In genomic region chr19:1214299-1214861, GRCh38 we compare ENCODE assay signal across 8 cellular contexts. TPM values are rescaled to one million over a fixed set of nuclear protein-coding genes. Genes with fewer than 3 reads are reported as not detected.
DNase-seq lines count a peak whose midpoint lies in the region; ATAC-seq and TF ChIP-seq lines count a peak whose summit lies in the region.
"Had no signal": no experiment of that assay in that cellular context is flagged by ENCODE, and none has a peak within 500 bp of the region (broad histone marks: within the 10 kb centered on the region; RNA-seq: fewer than 3 reads in every experiment).

No MANE protein-coding gene starts in this region.

- no peaks in the 10 kb centered on the region for H3K27me3 ChIP-seq in heart right ventricle

- no peaks in the 10 kb centered on the region for H3K9me3 Mint-ChIP-seq in T-helper 2 cell treated with Interferon-gamma antibody and Interleukin-4, amounts not matched to agents 5 μg/mL and 100 μg/mL, for 36 hours

- peak overlapping the region; percentile 74 to 94 (median 92) for H3K27ac ChIP-seq in heart right ventricle
- peak overlapping the region; percentile 70 for H3K27ac ChIP-seq in temporal lobe (ENCODE audit: low read depth, low read length)

- ATAC-seq in heart right ventricle (peak in 2 of 8 donors; percentile 1 to 28), HG03342 (IDR thresholded peaks at IDR 0.05; ENCODE audit: unreplicated experiment) (no peak)

- H3K9me3 ChIP-seq in heart right ventricle, result no peaks in the 10 kb centered on the region

- TF ChIP-seq CTCF in heart right ventricle (IDR thresholded peaks at IDR 0.05), result no peak

- 53 to 55% methylated on average over 20 to 21 of the region's 21 CpGs for WGBS in heart right ventricle, 2 donors

- DNase-seq in T-helper 2 cell treated with Interferon-gamma antibody and Interleukin-4, amounts not matched to agents 5 μg/mL and 100 μg/mL, for 36 hours (ENCODE audit: low spot score), result no peak
- DNase-seq in T-helper 2 cell, result no peak
- no peak for DNase-seq in heart right ventricle
- no peak for DNase-seq in effector CD4-positive, alpha-beta T cell
- DNase-seq: NCI-H1048 had no signal

- H3K27me3 Mint-ChIP-seq in T-helper 2 cell treated with Interferon-gamma antibody and Interleukin-4, amounts not matched to agents 5 μg/mL and 100 μg/mL, for 36 hours (ENCODE audit: low read depth), result no peaks in the 10 kb centered on the region

- peak overlapping the region in 8 of 10 donors; percentile 7 to 30 (median 22) for H3K4me3 ChIP-seq in heart right ventricle

- peaks cover 54 to 99% (median 89%) of the 10 kb centered on the region in 9 donors for H3K4me1 ChIP-seq in heart right ventricle

- H3K4me3 Mint-ChIP-seq in T-helper 2 cell treated with Interferon-gamma antibody and Interleukin-4, amounts not matched to agents 5 μg/mL and 100 μg/mL, for 36 hours, result peak overlapping the region; percentile 83

- peaks cover 15% of the 10 kb centered on the region for H3K36me3 Mint-ChIP-seq in T-helper 2 cell treated with Interferon-gamma antibody and Interleukin-4, amounts not matched to agents 5 μg/mL and 100 μg/mL, for 36 hours (ENCODE audit: low read depth)

- peaks cover 28% of the 10 kb centered on the region for H3K4me1 Mint-ChIP-seq in T-helper 2 cell treated with Interferon-gamma antibody and Interleukin-4, amounts not matched to agents 5 μg/mL and 100 μg/mL, for 36 hours (ENCODE audit: low read depth)

- H3K27ac Mint-ChIP-seq in T-helper 2 cell treated with Interferon-gamma antibody and Interleukin-4, amounts not matched to agents 5 μg/mL and 100 μg/mL, for 36 hours, result peak overlapping the region; percentile 96

- intact Hi-C loops in heart right ventricle (cut with DNase I), result no loop called here

- H3K36me3 ChIP-seq in heart right ventricle, result peaks cover 0 to 29% (median 6%) of the 10 kb centered on the region in 9 donors

RNA-seq across cellular contexts. Expression of gene STK11, which starts 8.8 kb away (rescaled TPM):
- total RNA-seq in heart right ventricle, result 10 to 100 TPM; 43.7 to 71.6 (median 46.6) TPM
- polyA plus RNA-seq in heart right ventricle, result 10 to 100 TPM; 41.1 to 70.4 TPM
- total RNA-seq in temporal lobe, result 30.0 TPM

RNA-seq across cellular contexts. Expression of gene CBARP, which starts 23.4 kb away (rescaled TPM):
- 1 to 10 TPM in 9 of 10 donors, under 1 TPM in 1; 0.96 to 2.2 (median 1.4) TPM for total RNA-seq in heart right ventricle
- 1 to 10 TPM in 1 of 2 donors, under 1 TPM in 1; 0.73 to 1.3 TPM for polyA plus RNA-seq in heart right ventricle
- 6.4 TPM for total RNA-seq in temporal lobe
- total RNA-seq: mononuclear cell had no signal

RNA-seq across cellular contexts. Expression of gene ATP5F1D, which starts 27.2 kb away (rescaled TPM):
- 100 to 1,000 TPM; 491 to 770 (median 553) TPM for total RNA-seq in heart right ventricle
- polyA plus RNA-seq in heart right ventricle, result 1,000 to 10,000 TPM in 1 of 2 donors, 100 to 1,000 TPM in 1; 821 to 2,879 TPM
- total RNA-seq in temporal lobe, result 27.5 TPM

RNA-seq across cellular contexts. Expression of gene MIDN, which starts 34.0 kb away (rescaled TPM):
- total RNA-seq in heart right ventricle (100 to 1,000 TPM in 2 of 10 donors, 10 to 100 TPM in 8; 45.9 to 236 (median 68.5) TPM), temporal lobe (22.6 TPM)
- polyA plus RNA-seq in heart right ventricle, result 10 to 100 TPM; 22.7 to 48.6 TPM

RNA-seq across cellular contexts. Expression of gene SBNO2, which starts 40.3 kb away (rescaled TPM):
- 10 to 100 TPM; 12.6 to 61.3 (median 16.1) TPM for total RNA-seq in heart right ventricle
- 10 to 100 TPM; 12.6 to 18.7 TPM for polyA plus RNA-seq in heart right ventricle
- 5.2 TPM for total RNA-seq in temporal lobe

Comparison
In these comparisons a context has a peak if more than half of its experiments do, and no peak if none do; other contexts are left out.
1. RNA of gene ATP5F1D, which starts 27.2 kb away (total RNA-seq): 491 to 770 TPM in heart right ventricle; 27.5 TPM in temporal lobe (single experiment); every median in the first group is over 10 times any median in the second.